ENCODE assay signal across 8 cellular contexts in the genomic region with DNA sequence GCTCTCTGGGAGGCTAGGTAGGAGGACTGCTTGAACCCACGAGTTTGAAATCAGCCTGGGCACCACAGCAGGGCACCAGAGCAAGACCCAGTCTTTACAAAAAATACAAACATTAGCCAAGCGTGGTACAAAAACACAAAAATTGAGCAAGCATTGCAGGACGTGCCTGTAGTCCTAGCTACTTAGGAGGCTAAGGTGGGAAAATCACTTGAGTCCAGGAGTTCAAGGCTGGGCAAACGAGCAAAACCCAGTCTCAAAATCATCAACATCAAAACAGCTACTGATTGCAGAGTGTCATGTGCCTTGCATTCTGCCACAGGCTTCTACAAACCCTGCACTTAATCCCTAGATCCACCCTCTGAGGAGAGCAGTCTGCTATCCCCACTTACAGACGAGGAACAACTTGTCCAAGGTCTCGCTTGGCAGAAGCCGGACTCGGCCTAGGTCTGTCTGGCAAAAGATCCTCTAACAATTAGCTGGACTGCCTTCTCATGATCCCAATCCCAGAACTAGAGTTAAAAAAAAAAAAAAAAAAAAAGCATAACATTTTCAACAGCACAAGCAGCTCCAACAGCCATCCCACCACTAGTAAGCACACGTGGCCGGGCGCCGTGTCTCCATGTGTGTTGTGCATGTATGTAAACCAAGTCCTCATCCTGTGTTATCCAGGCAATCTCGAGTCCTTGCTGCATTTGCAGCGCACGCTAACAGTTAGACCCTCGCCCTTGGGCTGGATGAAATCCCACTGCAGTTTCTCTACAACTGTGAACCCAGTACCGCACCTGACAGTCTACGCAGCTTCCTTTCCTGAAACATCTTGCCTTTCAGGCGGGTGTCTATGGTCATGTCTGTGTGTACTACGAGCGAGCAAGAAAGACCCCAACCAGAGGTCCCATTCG. TPM values are rescaled to one million over a fixed set of nuclear protein-coding genes. Genes with fewer than 3 reads are reported as not detected.
DNase-seq lines count a peak whose midpoint lies in the region; ATAC-seq lines count a peak whose summit lies in the region.

No MANE protein-coding gene starts in this region.

- CTCF ChIA-PET in activated CD4-positive, alpha-beta T cell treated with anti-CD3 and anti-CD28 coated beads for 36 hours (lab: Charles Lee), result interaction anchor here (1.5 to 2.2 kb wide), 2 partner anchors 23 to 36 kb away, joined by 4 to 6 read pairs; partner anchors contain the start of gene HSPBP1

- peak overlapping the region; percentile 98 for H3K27ac Mint-ChIP-seq in activated CD4-positive, alpha-beta T cell treated with anti-CD3 and anti-CD28 coated beads for 36 hours
- H3K27ac Mint-ChIP-seq in activated T-helper 17 cell treated with anti-CD3 and anti-CD28 coated beads, Interleukin-2, amount 50 U/mL, for 72 hours, result peak overlapping the region; percentile 98

- H3K27ac ChIP-seq in substantia nigra (ENCODE audit: low read depth, low read length, poor library complexity, severe bottlenecking), result peak overlapping the region; percentile 46

- intact Hi-C loops in activated CD4-positive, alpha-beta T cell treated with anti-CD3 and anti-CD28 coated beads for 36 hours (cut with DNase I, micrococcal nuclease), result loop anchor here (5.0 to 10.0 kb wide), 4 partner anchors 385 to 1058 kb away; partner anchors contain the start of genes ZNF580 (in 2 of the 2), ZNF581 (in 2 of the 2), RPS9 (in 1 of the 2) and ZNF787 (in 1 of the 2)

- POLR2A ChIA-PET in activated CD4-positive, alpha-beta T cell treated with anti-CD3 and anti-CD28 coated beads for 36 hours (lab: Charles Lee), result interaction anchor here (0.6 to 1.5 kb wide), 4 partner anchors 23 to 241 kb away, joined by 3 to 6 read pairs (median 3); partner anchors contain the start of gene KMT5C

- ATAC-seq in activated CD4-positive, alpha-beta T cell treated with anti-CD3 and anti-CD28 coated beads for 36 hours, result no peak
- ATAC-seq in activated T-helper 17 cell treated with anti-CD3 and anti-CD28 coated beads, Interleukin-2, amount 50 U/mL, for 72 hours (replicated peaks), result no peak

- H3K27me3 Mint-ChIP-seq in activated CD4-positive, alpha-beta T cell treated with anti-CD3 and anti-CD28 coated beads for 36 hours, result no peaks in the 10 kb centered on the region
- no peaks in the 10 kb centered on the region for H3K27me3 Mint-ChIP-seq in activated T-helper 17 cell treated with anti-CD3 and anti-CD28 coated beads, Interleukin-2, amount 50 U/mL, for 72 hours

- peak overlapping the region; percentile 95 for H3K4me3 Mint-ChIP-seq in activated CD4-positive, alpha-beta T cell treated with anti-CD3 and anti-CD28 coated beads for 36 hours
- H3K4me3 Mint-ChIP-seq in activated T-helper 17 cell treated with anti-CD3 and anti-CD28 coated beads, Interleukin-2, amount 50 U/mL, for 72 hours, result peak overlapping the region; percentile 96

- peaks cover 48% of the 10 kb centered on the region for H3K36me3 Mint-ChIP-seq in activated CD4-positive, alpha-beta T cell treated with anti-CD3 and anti-CD28 coated beads for 36 hours (ENCODE audit: low read depth)
- H3K36me3 Mint-ChIP-seq in activated T-helper 17 cell treated with anti-CD3 and anti-CD28 coated beads, Interleukin-2, amount 50 U/mL, for 72 hours (ENCODE audit: low read depth), result peaks cover 69% of the 10 kb centered on the region

- peaks cover 41% of the 10 kb centered on the region for H3K4me1 Mint-ChIP-seq in activated CD4-positive, alpha-beta T cell treated with anti-CD3 and anti-CD28 coated beads for 36 hours
- H3K4me1 Mint-ChIP-seq in activated T-helper 17 cell treated with anti-CD3 and anti-CD28 coated beads, Interleukin-2, amount 50 U/mL, for 72 hours, result peaks cover 30% of the 10 kb centered on the region

- DNase-seq in activated CD4-positive, alpha-beta T cell treated with anti-CD3 and anti-CD28 coated beads for 36 hours, result peak; percentile 53
- DNase-seq in activated CD4-positive, alpha-beta T cell treated with anti-CD3 and anti-CD28 coated beads, Interleukin-2, amount 50 U/mL, for 4 hours, result no peak
- peak; percentile 21 for DNase-seq in iris pigment epithelial cell (ENCODE audit: low read depth)
- DNase-seq in substantia nigra (lab: John Stamatoyannopoulos, UW), result no peak
- DNase-seq in NOMO-1 treated with dmso at 0.1 percent for 144 hours (lab: John Stamatoyannopoulos, UW; ENCODE audit: unreplicated experiment), result no peak
- DNase-seq in stimulated activated CD4-positive, alpha-beta T cell treated with anti-CD3 and anti-CD28 coated beads, Interleukin-12 subunit alpha, Interleukin-12 subunit beta, amount 100 ng/mL, for 4 hours, result no peak
- DNase-seq in NCI-H526 treated with DMSO at 0.1 percent for 48 hours (lab: John Stamatoyannopoulos, UW), result no peak

- H3K9me3 Mint-ChIP-seq in activated CD4-positive, alpha-beta T cell treated with anti-CD3 and anti-CD28 coated beads for 36 hours (ENCODE audit: low read depth), result no peaks in the 10 kb centered on the region
- no peaks in the 10 kb centered on the region for H3K9me3 Mint-ChIP-seq in activated T-helper 17 cell treated with anti-CD3 and anti-CD28 coated beads, Interleukin-2, amount 50 U/mL, for 72 hours

RNA-seq across cellular contexts. Expression of gene PPP6R1, which starts 2.0 kb away (rescaled TPM):
- total RNA-seq in activated CD4-positive, alpha-beta T cell treated with anti-CD3 and anti-CD28 coated beads for 36 hours, result 100 to 1,000 TPM; 177 to 201 TPM
- total RNA-seq in activated T-helper 17 cell treated with anti-CD3 and anti-CD28 coated beads, Interleukin-2, amount 50 U/mL, for 72 hours, result 100 to 1,000 TPM; 156 to 319 TPM

RNA-seq across cellular contexts. Expression of gene HSPBP1, which starts 23.1 kb away (rescaled TPM):
- 10 to 100 TPM; 41.1 to 45.2 TPM for total RNA-seq in activated CD4-positive, alpha-beta T cell treated with anti-CD3 and anti-CD28 coated beads for 36 hours
- 10 to 100 TPM; 20.8 to 56.6 TPM for total RNA-seq in activated T-helper 17 cell treated with anti-CD3 and anti-CD28 coated beads, Interleukin-2, amount 50 U/mL, for 72 hours

RNA-seq across cellular contexts. Expression of gene BRSK1, which starts 27.0 kb away (rescaled TPM):
- total RNA-seq in activated CD4-positive, alpha-beta T cell treated with anti-CD3 and anti-CD28 coated beads for 36 hours, result 1 to 10 TPM; 4.1 to 4.5 TPM
- total RNA-seq in activated T-helper 17 cell treated with anti-CD3 and anti-CD28 coated beads, Interleukin-2, amount 50 U/mL, for 72 hours, result 10 to 100 TPM in 1 of 2 donors, 1 to 10 TPM in 1; 6.3 to 13.7 TPM

RNA-seq across cellular contexts. Expression of gene TMEM86B, which starts 28.2 kb away (rescaled TPM):
- 1 to 10 TPM; 4.9 to 9.0 TPM for total RNA-seq in activated CD4-positive, alpha-beta T cell treated with anti-CD3 and anti-CD28 coated beads for 36 hours
- total RNA-seq in activated T-helper 17 cell treated with anti-CD3 and anti-CD28 coated beads, Interleukin-2, amount 50 U/mL, for 72 hours, result 10 to 100 TPM in 1 of 2 donors, 1 to 10 TPM in 1; 8.5 to 11.3 TPM

RNA-seq across cellular contexts. Expression of gene PTPRH, which starts 47.5 kb away (rescaled TPM):
- not detected for total RNA-seq in activated CD4-positive, alpha-beta T cell treated with anti-CD3 and anti-CD28 coated beads for 36 hours
- total RNA-seq in activated T-helper 17 cell treated with anti-CD3 and anti-CD28 coated beads, Interleukin-2, amount 50 U/mL, for 72 hours, result not detected

Comparison
In these comparisons a context has a peak if more than half of its experiments do, and no peak if none do; other contexts are left out.
1. DNase-seq: peak in activated CD4-positive, alpha-beta T cell treated with anti-CD3 and anti-CD28 coated beads for 36 hours (single experiment) and iris pigment epithelial cell (single experiment); none in activated CD4-positive, alpha-beta T cell treated with anti-CD3 and anti-CD28 coated beads, Interleukin-2, amount 50 U/mL, for 4 hours (0 of 2), substantia nigra (0 of 49), NOMO-1 treated with dmso at 0.1 percent for 144 hours (single experiment), stimulated activated CD4-positive, alpha-beta T cell treated with anti-CD3 and anti-CD28 coated beads, Interleukin-12 subunit alpha, Interleukin-12 subunit beta, amount 100 ng/mL, for 4 hours (single experiment) and NCI-H526 treated with DMSO at 0.1 percent for 48 hours (single experiment).